ENCODE assay signal across 8 cellular contexts in the genomic region with DNA sequence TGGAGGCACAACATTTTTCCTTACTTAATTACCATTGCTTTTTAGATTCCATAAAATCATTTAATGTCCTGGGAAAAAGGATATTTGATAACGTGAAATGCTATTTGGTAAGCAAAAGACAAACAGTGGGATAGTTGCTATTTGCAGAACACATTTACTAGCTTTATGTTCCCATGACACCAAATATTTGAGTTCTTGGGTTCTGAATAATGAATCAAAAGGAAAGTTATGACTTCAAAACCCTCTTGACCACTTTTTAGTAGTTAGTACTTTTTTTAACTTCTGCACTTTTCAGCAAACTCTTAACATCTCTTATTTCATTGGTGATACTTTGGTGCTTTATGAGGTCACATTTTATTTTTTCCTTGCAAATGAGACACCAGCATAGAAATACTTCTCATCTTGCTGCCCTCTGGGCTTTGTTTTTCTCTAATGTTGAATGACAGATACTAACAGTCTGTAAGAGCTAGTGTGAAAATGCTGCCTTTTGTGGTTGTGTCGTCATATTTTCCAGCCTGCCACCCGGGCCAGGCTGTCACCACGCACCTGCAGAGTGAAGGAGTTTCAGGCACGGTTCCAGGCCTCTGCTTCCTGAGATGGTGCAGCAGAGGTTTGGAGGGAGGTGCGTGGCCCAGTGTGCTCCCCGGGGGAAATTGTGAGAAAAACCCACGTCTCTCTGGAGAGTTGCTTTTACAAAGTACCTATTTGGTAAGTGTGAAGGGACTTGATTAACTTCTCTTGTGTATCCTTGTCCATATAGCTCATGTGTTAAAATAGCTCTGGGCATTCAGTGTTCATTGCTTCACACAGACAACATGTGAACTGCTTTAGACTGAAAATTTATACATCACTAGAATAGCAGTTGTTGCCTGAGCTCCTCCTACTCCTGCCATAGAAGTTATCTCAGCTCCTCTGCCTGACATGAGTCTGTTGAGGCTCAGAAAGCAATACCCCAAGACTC. TPM values are rescaled to one million over a fixed set of nuclear protein-coding genes. Genes with fewer than 3 reads are reported as not detected.
A peak's percentile ranks its signal among the peaks of the same experiment; 100 is the strongest.
DNase-seq lines count a peak whose midpoint lies in the region; ATAC-seq and TF ChIP-seq lines count a peak whose summit lies in the region.

No MANE protein-coding gene starts in this region.

- H3K9me3 ChIP-seq in hepatocyte (ENCODE audit: low read depth) (no peaks in the 10 kb centered on the region), uterus (no peaks in the 10 kb centered on the region)

- H3K27ac ChIP-seq in hepatocyte (no peak overlapping the region), uterus (no peak overlapping the region)

- 64% methylated on average over 8 of the region's 8 CpGs for WGBS in hepatocyte (ENCODE audit: low lambda C conversion rate, missing lambda C conversion rate)

- no peaks in the 10 kb centered on the region for H3K79me2 ChIP-seq in hepatocyte

- no peaks in the 10 kb centered on the region for H3K9me3 Mint-ChIP-seq in immature natural killer cell

- intact Hi-C loops in uterus (cut with DNase I; ENCODE audit: low total_unique reads) = no loop called here

- DNase-seq in DMS53 (lab: John Stamatoyannopoulos, UW) = peak; percentile 1
- no peak for DNase-seq in DMS53 treated with DMSO at 0.1 percent for 48 hours (lab: John Stamatoyannopoulos, UW; ENCODE audit: unreplicated experiment)
- peak; percentile 77 for DNase-seq in activated CD4-positive, alpha-beta T cell treated with anti-CD3 and anti-CD28 coated beads for 48 hours
- DNase-seq in immature natural killer cell = peak; percentile 22 to 44 (median 32)
- no peak for DNase-seq in hepatocyte (ENCODE audit: low spot score)
- no peak for DNase-seq in ecto neural progenitor cell (ENCODE audit: low spot score)
- no peak for DNase-seq in uterus

- H3K27me3 ChIP-seq in hepatocyte = no peaks in the 10 kb centered on the region
- H3K27me3 ChIP-seq in uterus = no peaks in the 10 kb centered on the region

- H3K4me2 ChIP-seq in hepatocyte = no peak overlapping the region

- peaks cover 18 to 22% of the 10 kb centered on the region in 2 donors for H3K4me1 Mint-ChIP-seq in immature natural killer cell

- peak overlapping the region; percentile 3 to 56 (median 48) for H3K4me3 Mint-ChIP-seq in immature natural killer cell

- H3K4me1 ChIP-seq in hepatocyte (ENCODE audit: insufficient read depth) = no peaks in the 10 kb centered on the region
- no peaks in the 10 kb centered on the region for H3K4me1 ChIP-seq in uterus

- H4K20me1 ChIP-seq in hepatocyte (ENCODE audit: insufficient read depth, poor library complexity, severe bottlenecking) = no peaks in the 10 kb centered on the region

- H2AFZ ChIP-seq in hepatocyte = no peak overlapping the region

- ATAC-seq in HG03097 (IDR thresholded peaks at IDR 0.05; ENCODE audit: low FRiP score, unreplicated experiment) = peak; percentile 86

- H3K36me3 ChIP-seq in hepatocyte (replicated peaks; ENCODE audit: insufficient read depth, low read depth) = no peaks in the 10 kb centered on the region
- no peaks in the 10 kb centered on the region for H3K36me3 ChIP-seq in uterus

- TF ChIP-seq CTCF in hepatocyte (IDR thresholded peaks at IDR 0.05; ENCODE audit: poor library complexity) = no peak
- no peak for TF ChIP-seq CTCF in uterus (IDR thresholded peaks at IDR 0.05)

- H3K27ac Mint-ChIP-seq in immature natural killer cell = peak overlapping the region; percentile 52 to 91 (median 71)

- H3K27me3 Mint-ChIP-seq in immature natural killer cell (ENCODE audit: low read depth in 3 of 3) = peaks cover 0 to 2% (median 1%) of the 10 kb centered on the region in 3 donors

- no peaks in the 10 kb centered on the region for H3K36me3 Mint-ChIP-seq in immature natural killer cell

- H3K4me3 ChIP-seq in hepatocyte (no peak overlapping the region), uterus (no peak overlapping the region)

- no peak for TF ChIP-seq POLR2A in uterus (IDR thresholded peaks at IDR 0.05)

- H3K9me2 ChIP-seq in hepatocyte (replicated peaks; ENCODE audit: insufficient read depth) = no peaks in the 10 kb centered on the region

RNA-seq across cellular contexts. Expression of a gene that starts 34.7 kb away (rescaled TPM):
- polyA plus RNA-seq in immature natural killer cell = 10 to 100 TPM; 40.5 to 47.8 (median 41.0) TPM
- 17.4 and 17.8 TPM in 2 replicates for total RNA-seq in hepatocyte
- polyA plus RNA-seq in hepatocyte = 13.3 and 19.7 TPM in 2 replicates
- 10 to 100 TPM; 17.6 to 39.4 (median 30.1) TPM for total RNA-seq in uterus

Comparison
In these comparisons a context has a peak if more than half of its experiments do, and no peak if none do; other contexts are left out.
1. DNase-seq: peak in DMS53 (single experiment), activated CD4-positive, alpha-beta T cell treated with anti-CD3 and anti-CD28 coated beads for 48 hours (single experiment) and immature natural killer cell (3 of 3); none in DMS53 treated with DMSO at 0.1 percent for 48 hours (single experiment), hepatocyte (single experiment), ecto neural progenitor cell (single experiment) and uterus (0 of 2).